Comparison of ENCODE assay signal across 18 cellular contexts in the genomic region with DNA sequence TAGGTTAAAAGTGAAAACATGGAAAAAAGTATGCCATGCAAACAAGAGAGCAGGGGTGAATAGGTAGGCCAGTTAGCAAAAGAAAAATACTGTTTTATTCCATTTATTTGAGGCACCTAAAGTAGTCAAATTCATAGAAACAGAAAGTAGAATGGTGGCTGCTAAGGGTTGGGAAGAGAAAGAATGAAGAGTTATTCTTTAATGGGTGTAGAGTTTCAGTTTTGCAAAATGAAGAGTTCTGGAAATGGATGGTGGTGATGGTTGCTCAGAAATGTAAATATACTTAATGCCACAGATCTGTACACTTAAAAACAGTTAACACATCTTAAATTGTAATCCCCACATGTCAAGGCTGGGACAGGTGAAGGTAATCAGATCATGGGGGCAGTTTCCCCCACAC. TPM values are rescaled to one million over a fixed set of nuclear protein-coding genes. Genes with fewer than 3 reads are reported as not detected.
DNase-seq lines count a peak whose midpoint lies in the region; ATAC-seq and TF ChIP-seq lines count a peak whose summit lies in the region.
"Had no signal": no experiment of that assay in that cellular context is flagged by ENCODE, and none has a peak within 500 bp of the region (broad histone marks: within the 10 kb centered on the region; RNA-seq: fewer than 3 reads in every experiment).

No MANE protein-coding gene starts in this region.

- TF ChIP-seq CTCF in MM.1S (IDR thresholded peaks at IDR 0.05; ENCODE audit: low read length): no peak

- H3K27ac Mint-ChIP-seq in T-helper 17 cell: no peak overlapping the region
- H3K27ac Mint-ChIP-seq: T-helper 1 cell treated with Interleukin-12 subunit alpha and Interleukin-12 subunit beta and Interleukin-4 antibody, amounts not matched to agents 30 μg/mL and 1 μg/mL, for 36 hours had no signal

- no peak overlapping the region for H3K27ac ChIP-seq in MM.1S (ENCODE audit: low read length)

- H4K20me1 ChIP-seq in MM.1S (ENCODE audit: insufficient read depth, low read length): no peaks in the 10 kb centered on the region

- peaks cover 39% of the 10 kb centered on the region for H3K79me2 ChIP-seq in MM.1S (ENCODE audit: low read length)

- no peak overlapping the region for H3K4me2 ChIP-seq in MM.1S (ENCODE audit: low read depth, low read length)

- no peaks in the 10 kb centered on the region for H3K4me1 Mint-ChIP-seq in T-helper 17 cell

- H3K27me3 ChIP-seq in MM.1S (replicated peaks; ENCODE audit: insufficient read depth, low read length): no peaks in the 10 kb centered on the region

- no peak overlapping the region for H2AFZ ChIP-seq in MM.1S (ENCODE audit: low read length)

- peaks cover 11% of the 10 kb centered on the region for H3K4me1 ChIP-seq in MM.1S (ENCODE audit: low read length)

- H3K4me3 ChIP-seq in MM.1S (ENCODE audit: low read length): no peak overlapping the region

- H3K9me2 ChIP-seq in MM.1S (replicated peaks; ENCODE audit: insufficient read depth, low read length): no peaks in the 10 kb centered on the region

- no peak overlapping the region for H3K9ac ChIP-seq in MM.1S (ENCODE audit: low read length)

- H3K36me3 ChIP-seq in MM.1S (replicated peaks; ENCODE audit: insufficient read depth, low read length): 0 out of 2 replicates have a peak, but pooled peaks cover 4% of the 10 kb centered on the region

- DNase-seq in MM.1S: peak; percentile 28
- no peak for DNase-seq in T-helper 1 cell
- no peak for DNase-seq in NCI-H2029 treated with DMSO at 0.1 percent for 48 hours (lab: John Stamatoyannopoulos, UW)
- DNase-seq in T-helper 17 cell: no peak
- DNase-seq: DMS53; GOT3; KBM-7; NCI-H1048; NCI-H1436 treated with DMSO at 0.1 percent for 48 hours; NCI-H2107; NCI-H526 treated with DMSO at 0.1 percent for 48 hours; NK-92 treated with Interleukin-12 subunit alpha and Interleukin-12 subunit beta, amount 100 ng/mL, for 24 hours; RPMI8226; SIG-M5 had no signal

- H3K36me3 Mint-ChIP-seq in T-helper 17 cell (ENCODE audit: low read depth): no peaks in the 10 kb centered on the region

- H3F3A ChIP-seq in MM.1S (ENCODE audit: insufficient read depth, low read length): peaks cover 7% of the 10 kb centered on the region; the same call in 1 of the 2 replicates

- ATAC-seq in GM19324 (IDR thresholded peaks at IDR 0.05; ENCODE audit: low FRiP score, unreplicated experiment): peak; percentile 61
- ATAC-seq in HG02938 (IDR thresholded peaks at IDR 0.05; ENCODE audit: unreplicated experiment): peak; percentile 63
- ATAC-seq in GM21360 (IDR thresholded peaks at IDR 0.05; ENCODE audit: unreplicated experiment): no peak
- no peak for ATAC-seq in T-helper 17 cell

- H3K9me3 ChIP-seq in MM.1S (replicated peaks; ENCODE audit: insufficient read depth, low read length) (no peaks in the 10 kb centered on the region), T-helper 17 cell (ENCODE audit: control insufficient read depth, low read length, poor library complexity, severe bottlenecking) (peaks cover 6% of the 10 kb centered on the region)

- H3K4me3 Mint-ChIP-seq in T-helper 17 cell: no peak overlapping the region
- H3K4me3 Mint-ChIP-seq: T-helper 1 cell treated with Interleukin-12 subunit alpha and Interleukin-12 subunit beta and Interleukin-4 antibody, amounts not matched to agents 30 μg/mL and 1 μg/mL, for 36 hours had no signal

- no peaks in the 10 kb centered on the region for H3K27me3 Mint-ChIP-seq in T-helper 17 cell

RNA-seq across cellular contexts. Expression of a gene that starts 29.7 kb away (rescaled TPM):
- total RNA-seq in T-helper 17 cell: under 1 TPM; 0.13 to 0.52 TPM

Comparison
In these comparisons a context has a peak if more than half of its experiments do, and no peak if none do; other contexts are left out.
1. ATAC-seq: peak in GM19324 (single experiment) and HG02938 (single experiment); none in GM21360 (single experiment) and T-helper 17 cell (single experiment).